In the genomic region with DNA sequence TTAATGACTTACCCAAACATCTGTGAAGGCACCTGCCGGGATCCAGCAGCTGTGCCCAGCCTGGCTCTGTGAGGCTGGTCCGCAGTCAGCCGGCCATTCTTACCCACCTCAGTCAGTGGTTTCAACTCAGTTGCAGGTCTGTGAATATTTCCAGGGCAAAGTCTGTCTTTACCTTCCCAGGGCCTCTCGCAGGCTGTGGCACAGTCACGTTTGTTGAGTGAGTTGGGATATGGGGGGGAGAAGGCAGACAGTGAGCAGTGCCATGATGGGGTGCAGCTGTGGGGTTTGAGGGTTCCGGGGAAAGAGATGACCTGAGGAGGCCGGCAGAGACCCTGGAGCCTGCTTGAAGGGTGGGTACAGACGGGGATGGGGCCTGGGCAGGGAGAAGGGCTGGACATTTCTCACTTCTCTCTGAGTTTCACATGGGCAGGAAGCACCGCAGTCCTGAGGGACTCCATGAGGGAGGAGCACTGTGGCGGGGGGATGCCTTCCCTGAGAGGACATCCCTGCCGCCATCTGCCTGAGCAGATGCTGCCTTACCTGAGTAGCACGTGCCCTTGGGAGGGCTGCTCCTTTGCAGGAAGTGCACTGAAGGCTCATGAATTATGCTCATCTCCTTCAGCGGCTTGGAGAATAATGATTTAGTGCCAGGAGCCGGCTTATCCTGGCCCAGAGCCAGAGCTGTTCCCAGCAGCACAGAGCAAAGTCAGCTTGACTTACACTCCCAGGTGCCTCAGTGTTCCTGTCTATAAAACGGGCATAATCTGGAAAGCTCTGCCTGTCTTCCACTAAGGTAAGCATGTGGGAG, we compare ENCODE assay signal across 15 cellular contexts. TPM values are rescaled to one million over a fixed set of nuclear protein-coding genes. Genes with fewer than 3 reads are reported as not detected.
DNase-seq lines count a peak whose midpoint lies in the region; ATAC-seq and TF ChIP-seq lines count a peak whose summit lies in the region.
"Had no signal": no experiment of that assay in that cellular context is flagged by ENCODE, and none has a peak within 500 bp of the region (broad histone marks: within the 10 kb centered on the region; RNA-seq: fewer than 3 reads in every experiment).

No MANE protein-coding gene starts in this region.

- peaks cover 29 to 36% (median 32%) of the 10 kb centered on the region in 11 experiments for H3K9me3 ChIP-seq in BLaER1 treated with 17β-estradiol and CSF1 and Interleukin-3, amounts not matched to agents 10 nM and 100 nM (replicated peaks in 1 of 11)
- H3K9me3 ChIP-seq in mesenchymal stem cell (ENCODE audit: control insufficient read depth, low read length): no peaks in the 10 kb centered on the region
- no peaks in the 10 kb centered on the region for H3K9me3 ChIP-seq in CD4-positive, alpha-beta memory T cell (ENCODE audit: control insufficient read depth in 1 of 2, low read length in 2 of 2)
- H3K9me3 ChIP-seq: Peyer's patch had no signal

- no peak overlapping the region for H4K8ac ChIP-seq in mesenchymal stem cell (ENCODE audit: low read length)

- H4K91ac ChIP-seq in mesenchymal stem cell (ENCODE audit: low read length): no peak overlapping the region

- peaks cover 0 to 29% (median 9%) of the 10 kb centered on the region in 11 experiments; a peak in 10 of 22 replicates for H4K20me1 ChIP-seq in BLaER1 treated with 17β-estradiol and CSF1 and Interleukin-3, amounts not matched to agents 10 nM and 100 nM

- no peaks in the 10 kb centered on the region for H3K27me3 ChIP-seq in BLaER1 treated with 17β-estradiol and CSF1 and Interleukin-3, amounts not matched to agents 10 nM and 100 nM
- H3K27me3 ChIP-seq in mesenchymal stem cell (ENCODE audit: control insufficient read depth in 1 of 2, insufficient read depth in 1 of 2, low read length in 2 of 2): no peaks in the 10 kb centered on the region
- H3K27me3 ChIP-seq in CD4-positive, alpha-beta memory T cell (ENCODE audit: insufficient read depth, low read length): no peaks in the 10 kb centered on the region
- H3K27me3 ChIP-seq: cardiac muscle cell, Peyer's patch, spleen had no signal

- peaks cover 0 to 30% (median 12%) of the 10 kb centered on the region in 11 experiments; a peak in 12 of 22 replicates for H3K36me3 ChIP-seq in BLaER1 treated with 17β-estradiol and CSF1 and Interleukin-3, amounts not matched to agents 10 nM and 100 nM
- peaks cover 0 to 11% of the 10 kb centered on the region in 2 experiments for H3K36me3 ChIP-seq in mesenchymal stem cell (ENCODE audit: control insufficient read depth in 1 of 2, insufficient read depth in 2 of 2, low read depth in 1 of 2, low read length in 2 of 2)
- no peaks in the 10 kb centered on the region for H3K36me3 ChIP-seq in CD4-positive, alpha-beta memory T cell (ENCODE audit: insufficient read depth, low read length)
- H3K36me3 ChIP-seq: cardiac muscle cell, Peyer's patch had no signal

- H3K9ac ChIP-seq in BLaER1 treated with 17β-estradiol and CSF1 and Interleukin-3, amounts not matched to agents 10 nM and 100 nM: no peak overlapping the region
- H3K9ac ChIP-seq in mesenchymal stem cell (ENCODE audit: low read length): no peak overlapping the region

- DNase-seq in HT-29 (ENCODE audit: low spot score) (peak; percentile 9), cardiac fibroblast (ENCODE audit: low read depth in 2 of 2) (peak; percentile 24 to 43), mesenchymal stem cell (no peak)
- DNase-seq in CD4-positive, alpha-beta memory T cell: no peak
- DNase-seq: activated naive CD4-positive, alpha-beta T cell treated with anti-CD3 and anti-CD28 coated beads, Interleukin-2, amount 50 U/mL, for 16 hours; MM.1S; NCI-H2227 treated with DMSO at 0.1 percent for 48 hours; Peyer's patch; spleen had no signal

- no peak overlapping the region for H2BK120ac ChIP-seq in mesenchymal stem cell (ENCODE audit: low read depth, low read length)

- H3K4ac ChIP-seq in mesenchymal stem cell (ENCODE audit: low read depth in 1 of 2, low read length in 2 of 2): no peak overlapping the region

- peaks cover 3 to 46% (median 34%) of the 10 kb centered on the region in 10 experiments; a peak in 16 of 20 replicates for H3K4me1 ChIP-seq in BLaER1 treated with 17β-estradiol and CSF1 and Interleukin-3, amounts not matched to agents 10 nM and 100 nM
- peaks cover 47% of the 10 kb centered on the region for H3K4me1 ChIP-seq in mesenchymal stem cell (ENCODE audit: control insufficient read depth, insufficient read depth, low read depth, low read length)
- H3K4me1 ChIP-seq in CD4-positive, alpha-beta memory T cell (ENCODE audit: insufficient read depth, low read length): no peaks in the 10 kb centered on the region

- CTCF ChIA-PET in CD4-positive, alpha-beta memory T cell (lab: Charles Lee; ENCODE audit: partially characterized antibody): no interaction called here

- peaks cover 7 to 32% (median 17%) of the 10 kb centered on the region in 4 donors for H3K4me1 Mint-ChIP-seq in CD4-positive, alpha-beta memory T cell

- no peak overlapping the region for H3K27ac ChIP-seq in BLaER1 treated with 17β-estradiol and CSF1 and Interleukin-3, amounts not matched to agents 10 nM and 100 nM
- peak overlapping the region; percentile 26 for H3K27ac ChIP-seq in mesenchymal stem cell (ENCODE audit: low read length, poor library complexity, severe bottlenecking)
- no peak overlapping the region for H3K27ac ChIP-seq in CD4-positive, alpha-beta memory T cell (ENCODE audit: low read depth, low read length)
- H3K27ac ChIP-seq: cardiac muscle cell, spleen, VCaP had no signal

- no peak overlapping the region for H2BK12ac ChIP-seq in mesenchymal stem cell (ENCODE audit: low read length in 2 of 2)

- no peak overlapping the region for H2BK5ac ChIP-seq in mesenchymal stem cell (ENCODE audit: low read depth, low read length, poor library complexity, severe bottlenecking)

- H3K27ac Mint-ChIP-seq in CD4-positive, alpha-beta memory T cell: no peak overlapping the region

- 78% methylated on average over 15 of the region's 15 CpGs for WGBS in mesenchymal stem cell

- H3K4me3 Mint-ChIP-seq in CD4-positive, alpha-beta memory T cell: no peak overlapping the region

- H3K23ac ChIP-seq in mesenchymal stem cell (ENCODE audit: low read length in 2 of 2): no peak overlapping the region

- no peak overlapping the region for H2AFZ ChIP-seq in mesenchymal stem cell (ENCODE audit: low read depth, low read length)

- intact Hi-C loops in CD4-positive, alpha-beta memory T cell (cut with micrococcal nuclease): no loop called here

- H3K36me3 Mint-ChIP-seq in CD4-positive, alpha-beta memory T cell: peaks cover 18 to 22% of the 10 kb centered on the region in 2 donors

- POLR2A ChIA-PET in CD4-positive, alpha-beta memory T cell (lab: Charles Lee; ENCODE audit: partially characterized antibody): no interaction called here

- H2BK15ac ChIP-seq in mesenchymal stem cell (ENCODE audit: low read depth, poor library complexity, severe bottlenecking): no peak overlapping the region

- H2AK5ac ChIP-seq in mesenchymal stem cell (ENCODE audit: low read length, severe bottlenecking): peak overlapping the region; percentile 99

- no peak for TF ChIP-seq CTCF in cardiac fibroblast (IDR thresholded peaks at IDR 0.05; ENCODE audit: low read depth, low read length)

- no peaks in the 10 kb centered on the region for H3K27me3 Mint-ChIP-seq in CD4-positive, alpha-beta memory T cell

- H3K14ac ChIP-seq in mesenchymal stem cell (ENCODE audit: low read length in 2 of 2): no peak overlapping the region

- H3K9me3 Mint-ChIP-seq in CD4-positive, alpha-beta memory T cell: peaks cover 0 to 11% (median 6%) of the 10 kb centered on the region in 8 donors

- ATAC-seq in HG03108 (IDR thresholded peaks at IDR 0.05; ENCODE audit: unreplicated experiment): no peak
- no peak for ATAC-seq in HG03442 (IDR thresholded peaks at IDR 0.05; ENCODE audit: unreplicated experiment)
- no peak for ATAC-seq in GM19328 (IDR thresholded peaks at IDR 0.05; ENCODE audit: unreplicated experiment)

- no peak overlapping the region for H3K4me3 ChIP-seq in BLaER1 treated with 17β-estradiol and CSF1 and Interleukin-3, amounts not matched to agents 10 nM and 100 nM
- H3K4me3 ChIP-seq in cardiac fibroblast (replicated peaks in 1 of 2; ENCODE audit: low read depth in 2 of 2, low read length in 2 of 2): no peak overlapping the region
- no peak overlapping the region for H3K4me3 ChIP-seq in mesenchymal stem cell (ENCODE audit: insufficient read depth in 1 of 2, low read depth in 1 of 2, low read length in 2 of 2)
- no peak overlapping the region for H3K4me3 ChIP-seq in CD4-positive, alpha-beta memory T cell (ENCODE audit: low read length in 2 of 2)
- H3K4me3 ChIP-seq: cardiac muscle cell, Peyer's patch, spleen had no signal

- no peak overlapping the region for H3K18ac ChIP-seq in mesenchymal stem cell (ENCODE audit: low read depth in 1 of 2, low read length in 2 of 2)

- H3K4me2 ChIP-seq in BLaER1 treated with 17β-estradiol and CSF1 and Interleukin-3, amounts not matched to agents 10 nM and 100 nM: peak overlapping the region in 9 of 11 experiments; percentile 17 to 78 (median 60); a peak in 19 of 22 replicates
- H3K4me2 ChIP-seq in mesenchymal stem cell (ENCODE audit: low read length, poor library complexity, severe bottlenecking): no peak overlapping the region

- peaks cover 27% of the 10 kb centered on the region for H3K79me1 ChIP-seq in mesenchymal stem cell (replicated peaks; ENCODE audit: low read length, poor library complexity, severe bottlenecking)

RNA-seq across cellular contexts. Expression of a gene that starts 48.1 kb away (rescaled TPM):
- total RNA-seq in HT-29 (2014; rRNA removed; shearing (Covaris generic)): 4.5 and 7.8 TPM in 2 replicates
- polyA plus RNA-seq in mesenchymal stem cell (2013, experiment 1 of 2): 20.6 TPM
- polyA plus RNA-seq in mesenchymal stem cell (2013, experiment 2 of 2): 20.0 TPM
- total RNA-seq in CD4-positive, alpha-beta memory T cell: 10 to 100 TPM; 33.2 to 40.0 TPM
- polyA plus RNA-seq in CD4-positive, alpha-beta memory T cell: 1 to 10 TPM in 1 of 2 donors, under 1 TPM in 1; 0.77 to 4.1 TPM

Comparison
In these comparisons a context has a peak if more than half of its experiments do, and no peak if none do; other contexts are left out.
1. DNase-seq: peak in HT-29 (single experiment) and cardiac fibroblast (2 of 2); none in mesenchymal stem cell (single experiment) and CD4-positive, alpha-beta memory T cell (0 of 5).